16 cellular contexts compared by ENCODE assay signal in the genomic region with DNA sequence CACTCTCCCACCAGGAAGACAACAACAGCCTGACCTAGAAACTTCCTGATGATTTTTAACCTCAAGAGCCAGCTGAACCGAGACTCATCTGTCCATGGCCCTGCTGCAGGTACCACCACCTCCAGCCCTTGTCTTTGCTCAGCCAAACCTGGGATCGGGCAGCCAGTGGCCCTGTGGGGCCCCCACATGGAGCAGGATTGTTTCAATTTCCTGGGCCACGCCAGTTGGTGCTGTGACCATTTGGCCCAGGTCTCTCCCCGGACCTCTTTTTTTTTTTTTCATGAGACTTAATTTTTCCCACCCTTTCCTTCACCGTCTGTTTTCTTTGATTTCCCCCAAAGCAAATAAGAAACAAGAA. TPM values are rescaled to one million over a fixed set of nuclear protein-coding genes. Genes with fewer than 3 reads are reported as not detected.
DNase-seq lines count a peak whose midpoint lies in the region; ATAC-seq and TF ChIP-seq lines count a peak whose summit lies in the region.
"Had no signal": no experiment of that assay in that cellular context is flagged by ENCODE, and none has a peak within 500 bp of the region (broad histone marks: within the 10 kb centered on the region; RNA-seq: fewer than 3 reads in every experiment).

No MANE protein-coding gene starts in this region.

- ATAC-seq in left cardiac atrium: no peak
- ATAC-seq in lower lobe of right lung: no peak
- no peak for ATAC-seq in upper lobe of left lung (ENCODE audit: low FRiP score in 2 of 2)
- ATAC-seq in HG02798 (IDR thresholded peaks at IDR 0.05; ENCODE audit: poor library complexity, unreplicated experiment): no peak
- ATAC-seq: natural killer cell treated with Interleukin-12 subunit alpha and Interleukin-12 subunit beta and Interleukin-15 and Interleukin-18, amount 100 ng/mL, for 72 hours had no signal

- WGBS in upper lobe of left lung, 2 donors: 46 to 51% methylated on average over 5 of the region's 5 CpGs

- peaks cover 15 to 33% of the 10 kb centered on the region in 2 donors for H3K4me1 Mint-ChIP-seq in immature natural killer cell

- H3K36me3 Mint-ChIP-seq in immature natural killer cell: peaks cover 4 to 17% (median 10%) of the 10 kb centered on the region in 3 donors
- H3K36me3 Mint-ChIP-seq: natural killer cell treated with Interleukin-12 subunit alpha and Interleukin-12 subunit beta and Interleukin-15 and Interleukin-18, amount 100 ng/mL, for 72 hours had no signal

- DNase-seq in cardiac muscle cell (ENCODE audit: low read depth in 1 of 2, low spot score in 1 of 2) (no peak), left cardiac atrium (no peak), lower lobe of right lung (no peak), upper lobe of left lung (no peak), immature natural killer cell (no peak)
- DNase-seq: activated CD4-positive, alpha-beta T cell treated with anti-CD3 and anti-CD28 coated beads, Interleukin-2, amount 10 ng/mL, durations not matched to agents 7 days and 5 days; central memory CD4-positive, alpha-beta T cell; NCI-H1105; RPMI8226; T-helper 2 cell; trophoblast cell had no signal

- H3K4me3 Mint-ChIP-seq in immature natural killer cell: no peak overlapping the region
- H3K4me3 Mint-ChIP-seq: activated CD4-positive, alpha-beta T cell treated with anti-CD3 and anti-CD28 coated beads, Interleukin-2, amount 10 ng/mL, durations not matched to agents 7 days and 5 days; natural killer cell treated with Interleukin-12 subunit alpha and Interleukin-12 subunit beta and Interleukin-15 and Interleukin-18, amount 100 ng/mL, for 72 hours had no signal

- TF ChIP-seq EP300 in upper lobe of left lung (IDR thresholded peaks at IDR 0.05): no peak

- no peaks in the 10 kb centered on the region for H3K36me3 ChIP-seq in cardiac muscle cell
- H3K36me3 ChIP-seq in lower lobe of right lung: no peaks in the 10 kb centered on the region
- no peaks in the 10 kb centered on the region for H3K36me3 ChIP-seq in upper lobe of left lung

- H3K27ac ChIP-seq in cardiac muscle cell (peak overlapping the region; percentile 91), lower lobe of right lung (peak overlapping the region; percentile 81), upper lobe of left lung (peak overlapping the region; percentile 29 to 86 (median 76))

- TF ChIP-seq CTCF in cardiac muscle cell (IDR thresholded peaks at IDR 0.05; ENCODE audit: low read depth, low read length) (no peak), lower lobe of right lung (IDR thresholded peaks at IDR 0.05) (no peak), upper lobe of left lung (IDR thresholded peaks at IDR 0.05) (no peak)

- H3K9me3 ChIP-seq in cardiac muscle cell (ENCODE audit: low read depth): no peaks in the 10 kb centered on the region
- H3K9me3 ChIP-seq in lower lobe of right lung: no peaks in the 10 kb centered on the region
- H3K9me3 ChIP-seq in upper lobe of left lung: no peaks in the 10 kb centered on the region

- H3K27me3 Mint-ChIP-seq in immature natural killer cell (ENCODE audit: low read depth in 3 of 3): peaks cover 8 to 15% (median 11%) of the 10 kb centered on the region in 3 donors

- no peak overlapping the region for H3K27ac Mint-ChIP-seq in immature natural killer cell
- H3K27ac Mint-ChIP-seq: activated CD4-positive, alpha-beta T cell treated with anti-CD3 and anti-CD28 coated beads, Interleukin-2, amount 10 ng/mL, durations not matched to agents 7 days and 5 days had no signal

- no peaks in the 10 kb centered on the region for H3K9me3 Mint-ChIP-seq in immature natural killer cell
- H3K9me3 Mint-ChIP-seq: activated CD4-positive, alpha-beta T cell treated with anti-CD3 and anti-CD28 coated beads, Interleukin-2, amount 10 ng/mL, durations not matched to agents 7 days and 5 days; natural killer cell treated with Interleukin-12 subunit alpha and Interleukin-12 subunit beta and Interleukin-15 and Interleukin-18, amount 100 ng/mL, for 72 hours had no signal

- H3K4me1 ChIP-seq in cardiac muscle cell (ENCODE audit: low read depth) (peaks cover 75% of the 10 kb centered on the region), lower lobe of right lung (peaks cover 5% of the 10 kb centered on the region), upper lobe of left lung (peaks cover 2 to 17% (median 6%) of the 10 kb centered on the region in 4 donors)

- peaks cover 63% of the 10 kb centered on the region for H3K27me3 ChIP-seq in cardiac muscle cell
- H3K27me3 ChIP-seq in lower lobe of right lung (ENCODE audit: low read depth): peaks cover 48% of the 10 kb centered on the region
- H3K27me3 ChIP-seq in upper lobe of left lung: peaks cover 0 to 29% (median 13%) of the 10 kb centered on the region in 4 donors

- intact Hi-C loops in left cardiac atrium (cut with DNase I): no loop called here
- intact Hi-C loops in lower lobe of right lung (cut with DNase I): no loop called here

- H3K4me3 ChIP-seq in cardiac muscle cell (peak overlapping the region; percentile 51), lower lobe of right lung (peak overlapping the region; percentile 43), upper lobe of left lung (peak overlapping the region in 2 of 4 donors; percentile 33 to 40)
- H3K4me3 ChIP-seq: skin epidermis had no signal

- no peak for TF ChIP-seq POLR2A in upper lobe of left lung (IDR thresholded peaks at IDR 0.05)

RNA-seq across cellular contexts. Expression of gene HOXB2, which starts 8.3 kb away (rescaled TPM):
- 111 and 114 TPM in 2 replicates for total RNA-seq in cardiac muscle cell
- 107 and 116 TPM in 2 replicates for polyA plus RNA-seq in cardiac muscle cell
- 1 to 10 TPM; 6.1 to 6.7 TPM for total RNA-seq in left cardiac atrium
- 5.6 TPM for total RNA-seq in lower lobe of right lung
- total RNA-seq in upper lobe of left lung: 10 to 100 TPM in 2 of 6 donors, 1 to 10 TPM in 4; 1.4 to 16.1 (median 7.4) TPM
- polyA plus RNA-seq in immature natural killer cell: 10 to 100 TPM; 15.9 to 32.6 (median 18.3) TPM
- total RNA-seq: NCI-H460 had no signal

RNA-seq across cellular contexts. Expression of gene HOXB1, which starts 22.4 kb away (rescaled TPM):
- total RNA-seq in cardiac muscle cell: 5.9 and 6.6 TPM in 2 replicates
- polyA plus RNA-seq in cardiac muscle cell: 9.1 and 12.4 TPM in 2 replicates
- total RNA-seq in left cardiac atrium: not detected
- total RNA-seq in lower lobe of right lung: not detected
- total RNA-seq in upper lobe of left lung: not detected
- polyA plus RNA-seq in immature natural killer cell: not detected
- total RNA-seq: A172; activated CD4-positive, alpha-beta T cell treated with anti-CD3 and anti-CD28 coated beads, Interleukin-2, amount 10 ng/mL, durations not matched to agents 7 days and 5 days; natural killer cell treated with Interleukin-12 subunit alpha and Interleukin-12 subunit beta and Interleukin-15 and Interleukin-18, amount 100 ng/mL, for 72 hours; NCI-H460 had no signal

RNA-seq across cellular contexts. Expression of gene HOXB4, which starts 25.0 kb away (rescaled TPM):
- total RNA-seq in cardiac muscle cell (12.2 and 12.5 TPM in 2 replicates), left cardiac atrium (1 to 10 TPM in 1 of 2 donors, under 1 TPM in 1; 0.31 to 1.6 TPM), lower lobe of right lung (5.8 TPM), upper lobe of left lung (1 to 10 TPM in 4 of 6 donors, under 1 TPM in 2; 0.61 to 5.6 (median 2.0) TPM)
- polyA plus RNA-seq in cardiac muscle cell (5.4 TPM in 2 replicates), immature natural killer cell (under 1 TPM in 2 of 3 donors, not detected in 1; 0.14 to 0.53 TPM)

RNA-seq across cellular contexts. Expression of gene HOXB3, which starts 36.9 kb away (rescaled TPM):
- 37.7 and 42.4 TPM in 2 replicates for total RNA-seq in cardiac muscle cell
- polyA plus RNA-seq in cardiac muscle cell: 24.7 and 24.9 TPM in 2 replicates
- total RNA-seq in left cardiac atrium: 1 to 10 TPM; 1.2 to 2.8 TPM
- 11.3 TPM for total RNA-seq in lower lobe of right lung
- total RNA-seq in upper lobe of left lung: 10 to 100 TPM in 2 of 6 donors, 1 to 10 TPM in 4; 2.9 to 12.6 (median 7.9) TPM
- polyA plus RNA-seq in immature natural killer cell: under 1 TPM in 2 of 3 donors, not detected in 1; 0.26 to 0.45 TPM

RNA-seq across cellular contexts. Expression of gene HOXB5, which starts 40.4 kb away (rescaled TPM):
- 0.24 TPM in 1 of 2 replicates, not detected in the other for total RNA-seq in cardiac muscle cell
- 0.46 and 1.9 TPM in 2 replicates for polyA plus RNA-seq in cardiac muscle cell
- total RNA-seq in left cardiac atrium: under 1 TPM in 1 of 2 donors, not detected in 1; 0.41 TPM
- 3.9 TPM for total RNA-seq in lower lobe of right lung
- total RNA-seq in upper lobe of left lung: 1 to 10 TPM in 4 of 6 donors, under 1 TPM in 2; 0.39 to 5.0 (median 1.5) TPM
- polyA plus RNA-seq in immature natural killer cell: not detected
- total RNA-seq: activated CD4-positive, alpha-beta T cell treated with anti-CD3 and anti-CD28 coated beads, Interleukin-2, amount 10 ng/mL, durations not matched to agents 7 days and 5 days had no signal
